In the genomic region with DNA sequence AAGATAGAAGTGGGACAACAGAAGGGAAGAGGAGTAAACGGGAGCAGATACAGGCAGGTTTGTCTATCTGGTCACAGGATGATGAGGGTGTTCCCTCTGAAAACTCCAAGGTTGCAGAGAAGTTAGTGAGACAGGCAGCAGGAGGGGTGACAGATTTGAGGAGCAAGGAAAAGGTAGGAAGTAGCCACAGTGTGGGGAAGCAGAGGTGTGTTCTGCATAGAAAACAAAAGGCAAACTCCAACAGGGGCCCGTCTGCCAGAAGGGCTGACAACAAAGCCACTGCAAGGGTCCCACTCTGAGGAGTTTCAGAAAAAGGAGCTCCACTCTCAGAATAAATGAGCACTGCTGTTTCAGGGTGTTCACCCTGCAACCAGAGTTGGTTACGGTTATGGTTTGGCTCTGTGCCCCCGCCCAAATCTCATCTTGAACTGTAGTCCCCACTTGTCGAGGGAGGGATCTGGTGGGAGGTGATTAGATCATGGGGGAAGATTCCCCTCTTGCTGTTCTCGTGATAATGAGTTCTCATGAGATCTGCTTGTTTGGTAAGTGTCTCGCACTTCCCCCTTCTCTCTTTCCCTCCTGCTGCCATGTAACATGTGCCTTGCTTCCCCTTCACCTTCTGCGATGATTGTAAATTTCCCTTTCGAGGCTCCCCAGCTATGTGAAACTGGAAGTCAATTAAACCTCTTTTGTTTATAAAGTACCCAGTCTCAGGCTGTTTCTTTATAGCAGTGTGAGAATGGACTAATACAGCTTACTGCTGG, we compare ENCODE assay signal across 1 cellular context.
TF ChIP-seq lines count a peak whose summit lies in the region.

No MANE protein-coding gene starts in this region.

TF ChIP-seq in GM23338, 12 proteins besides CTCF, POLR2A, EP300 and RAD21 (continued from another document):
- TF ChIP-seq, protein P1, sequence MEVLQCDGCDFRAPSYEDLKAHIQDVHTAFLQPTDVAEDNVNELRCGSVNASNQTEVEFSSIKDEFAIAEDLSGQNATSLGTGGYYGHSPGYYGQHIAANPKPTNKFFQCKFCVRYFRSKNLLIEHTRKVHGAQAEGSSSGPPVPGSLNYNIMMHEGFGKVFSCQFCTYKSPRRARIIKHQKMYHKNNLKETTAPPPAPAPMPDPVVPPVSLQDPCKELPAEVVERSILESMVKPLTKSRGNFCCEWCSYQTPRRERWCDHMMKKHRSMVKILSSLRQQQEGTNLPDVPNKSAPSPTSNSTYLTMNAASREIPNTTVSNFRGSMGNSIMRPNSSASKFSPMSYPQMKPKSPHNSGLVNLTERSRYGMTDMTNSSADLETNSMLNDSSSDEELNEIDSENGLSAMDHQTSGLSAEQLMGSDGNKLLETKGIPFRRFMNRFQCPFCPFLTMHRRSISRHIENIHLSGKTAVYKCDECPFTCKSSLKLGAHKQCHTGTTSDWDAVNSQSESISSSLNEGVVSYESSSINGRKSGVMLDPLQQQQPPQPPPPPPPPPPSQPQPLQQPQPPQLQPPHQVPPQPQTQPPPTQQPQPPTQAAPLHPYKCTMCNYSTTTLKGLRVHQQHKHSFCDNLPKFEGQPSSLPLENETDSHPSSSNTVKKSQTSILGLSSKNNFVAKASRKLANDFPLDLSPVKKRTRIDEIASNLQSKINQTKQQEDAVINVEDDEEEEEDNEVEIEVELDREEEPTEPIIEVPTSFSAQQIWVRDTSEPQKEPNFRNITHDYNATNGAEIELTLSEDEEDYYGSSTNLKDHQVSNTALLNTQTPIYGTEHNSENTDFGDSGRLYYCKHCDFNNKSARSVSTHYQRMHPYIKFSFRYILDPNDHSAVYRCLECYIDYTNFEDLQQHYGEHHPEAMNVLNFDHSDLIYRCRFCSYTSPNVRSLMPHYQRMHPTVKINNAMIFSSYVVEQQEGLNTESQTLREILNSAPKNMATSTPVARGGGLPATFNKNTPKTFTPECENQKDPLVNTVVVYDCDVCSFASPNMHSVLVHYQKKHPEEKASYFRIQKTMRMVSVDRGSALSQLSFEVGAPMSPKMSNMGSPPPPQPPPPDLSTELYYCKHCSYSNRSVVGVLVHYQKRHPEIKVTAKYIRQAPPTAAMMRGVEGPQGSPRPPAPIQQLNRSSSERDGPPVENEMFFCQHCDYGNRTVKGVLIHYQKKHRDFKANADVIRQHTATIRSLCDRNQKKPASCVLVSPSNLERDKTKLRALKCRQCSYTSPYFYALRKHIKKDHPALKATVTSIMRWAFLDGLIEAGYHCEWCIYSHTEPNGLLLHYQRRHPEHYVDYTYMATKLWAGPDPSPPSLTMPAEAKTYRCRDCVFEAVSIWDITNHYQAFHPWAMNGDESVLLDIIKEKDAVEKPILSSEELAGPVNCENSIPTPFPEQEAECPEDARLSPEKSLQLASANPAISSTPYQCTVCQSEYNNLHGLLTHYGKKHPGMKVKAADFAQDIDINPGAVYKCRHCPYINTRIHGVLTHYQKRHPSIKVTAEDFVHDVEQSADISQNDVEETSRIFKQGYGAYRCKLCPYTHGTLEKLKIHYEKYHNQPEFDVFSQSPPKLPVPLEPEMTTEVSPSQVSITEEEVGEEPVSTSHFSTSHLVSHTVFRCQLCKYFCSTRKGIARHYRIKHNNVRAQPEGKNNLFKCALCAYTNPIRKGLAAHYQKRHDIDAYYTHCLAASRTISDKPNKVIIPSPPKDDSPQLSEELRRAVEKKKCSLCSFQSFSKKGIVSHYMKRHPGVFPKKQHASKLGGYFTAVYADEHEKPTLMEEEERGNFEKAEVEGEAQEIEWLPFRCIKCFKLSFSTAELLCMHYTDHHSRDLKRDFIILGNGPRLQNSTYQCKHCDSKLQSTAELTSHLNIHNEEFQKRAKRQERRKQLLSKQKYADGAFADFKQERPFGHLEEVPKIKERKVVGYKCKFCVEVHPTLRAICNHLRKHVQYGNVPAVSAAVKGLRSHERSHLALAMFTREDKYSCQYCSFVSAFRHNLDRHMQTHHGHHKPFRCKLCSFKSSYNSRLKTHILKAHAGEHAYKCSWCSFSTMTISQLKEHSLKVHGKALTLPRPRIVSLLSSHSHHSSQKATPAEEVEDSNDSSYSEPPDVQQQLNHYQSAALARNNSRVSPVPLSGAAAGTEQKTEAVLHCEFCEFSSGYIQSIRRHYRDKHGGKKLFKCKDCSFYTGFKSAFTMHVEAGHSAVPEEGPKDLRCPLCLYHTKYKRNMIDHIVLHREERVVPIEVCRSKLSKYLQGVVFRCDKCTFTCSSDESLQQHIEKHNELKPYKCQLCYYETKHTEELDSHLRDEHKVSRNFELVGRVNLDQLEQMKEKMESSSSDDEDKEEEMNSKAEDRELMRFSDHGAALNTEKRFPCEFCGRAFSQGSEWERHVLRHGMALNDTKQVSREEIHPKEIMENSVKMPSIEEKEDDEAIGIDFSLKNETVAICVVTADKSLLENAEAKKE (CRISPR knock-in tag; IDR thresholded peaks at IDR 0.05): no peak
